In genomic region chr3:190522621-190523222, GRCh38 we compare ENCODE assay signal across 25 cellular contexts.
"Had no signal": no experiment of that assay in that cellular context is flagged by ENCODE, and none has a peak within 500 bp of the region (broad histone marks: within the 10 kb centered on the region; RNA-seq: fewer than 3 reads in every experiment).

No MANE protein-coding gene starts in this region.

- H3K27me3 Mint-ChIP-seq: memory B cell; stimulated activated naive B cell treated with anti-CD40 and anti-IgM and Interleukin-4, amounts not matched to agents 10 μg/mL and 1 μg/mL and 100 μg/mL, for 72 hours had no signal

- H3K27ac Mint-ChIP-seq: memory B cell; mesothelial cell of epicardium; natural killer cell; stimulated activated naive B cell treated with anti-CD40 and anti-IgM and Interleukin-4, amounts not matched to agents 10 μg/mL and 1 μg/mL and 100 μg/mL, for 72 hours had no signal

- H3K27ac ChIP-seq: dorsolateral prefrontal cortex, gastroesophageal sphincter, left ventricle myocardium inferior, lower lobe of right lung, spleen, stomach, thoracic aorta, transverse colon had no signal

- H3K9me3 ChIP-seq: gastroesophageal sphincter, left ventricle myocardium inferior, lower lobe of right lung, stomach, thoracic aorta, transverse colon had no signal

- ATAC-seq: esophagus mucosa; gastroesophageal sphincter; left cardiac atrium; lower lobe of right lung; natural killer cell; sciatic nerve; stimulated activated naive B cell treated with anti-CD40 and anti-IgM and Interleukin-4, amounts not matched to agents 10 μg/mL and 1 μg/mL and 100 μg/mL, for 72 hours had no signal

- H3K4me1 Mint-ChIP-seq: neural crest cell had no signal

- H3K27me3 ChIP-seq: dorsolateral prefrontal cortex, gastroesophageal sphincter, spleen, stomach, transverse colon had no signal

- H3K4me3 Mint-ChIP-seq: memory B cell; mesothelial cell of epicardium; natural killer cell; neural crest cell; stimulated activated naive B cell treated with anti-CD40 and anti-IgM and Interleukin-4, amounts not matched to agents 10 μg/mL and 1 μg/mL and 100 μg/mL, for 72 hours had no signal

- H3K9me3 Mint-ChIP-seq: mesothelial cell of epicardium, natural killer cell had no signal

- H3K36me3 ChIP-seq: gastroesophageal sphincter, left ventricle myocardium inferior, lower lobe of right lung, stomach, thoracic aorta, transverse colon had no signal

- DNase-seq: cortex of kidney; dorsolateral prefrontal cortex; effector CD8-positive, alpha-beta T cell; glutamatergic neuron; islet precursor cell; left cardiac atrium; left ventricle myocardium inferior; lower lobe of right lung; natural killer cell; posterior cingulate gyrus; spleen; stimulated activated CD4-positive, alpha-beta T cell treated with anti-CD3 and anti-CD28 coated beads, Interleukin-15, amount 100 ng/mL, for 24 hours; stimulated activated CD4-positive, alpha-beta T cell treated with anti-CD3 and anti-CD28 coated beads, Interleukin-1b, Interleukin-23, amount 100 ng/mL, for 48 hours; stimulated activated CD4-positive, alpha-beta T cell treated with anti-CD3 and anti-CD28 coated beads, Interleukin-4, amount 100 ng/mL, for 4 hours; stimulated activated naive B cell treated with anti-CD40 and anti-IgM and Interleukin-4, amounts not matched to agents 10 μg/mL and 1 μg/mL and 100 μg/mL, for 72 hours; stomach; substantia nigra; transverse colon had no signal

- H3K4me1 ChIP-seq: gastroesophageal sphincter, transverse colon had no signal

- H3K4me3 ChIP-seq: dorsolateral prefrontal cortex, gastroesophageal sphincter, left ventricle myocardium inferior, lower lobe of right lung, spleen, stomach, thoracic aorta, transverse colon had no signal

- H3K36me3 Mint-ChIP-seq: mesothelial cell of epicardium, natural killer cell had no signal
